18 cellular contexts compared by ENCODE assay signal in the genomic region with DNA sequence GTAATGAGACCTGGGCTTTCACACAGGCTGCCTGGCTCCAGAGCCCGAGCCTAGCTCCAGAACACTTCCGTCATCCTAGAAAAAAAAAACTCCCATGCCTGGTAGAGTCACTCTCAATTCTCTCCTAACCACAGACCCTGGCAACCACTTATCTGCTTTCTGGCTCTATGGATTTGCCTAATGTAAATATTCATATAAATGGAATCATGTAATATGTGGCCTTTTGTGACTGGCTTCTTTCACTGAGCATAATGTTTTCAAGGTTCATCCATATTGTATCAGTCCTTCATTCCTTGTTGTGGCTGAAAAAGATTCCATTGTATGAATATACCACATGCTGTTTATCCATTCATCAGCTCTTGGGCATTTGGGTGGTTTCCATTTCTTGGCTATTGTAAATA.
DNase-seq lines count a peak whose midpoint lies in the region; ATAC-seq and TF ChIP-seq lines count a peak whose summit lies in the region.
"Had no signal": no experiment of that assay in that cellular context is flagged by ENCODE, and none has a peak within 500 bp of the region (broad histone marks: within the 10 kb centered on the region; RNA-seq: fewer than 3 reads in every experiment).

No MANE protein-coding gene starts in this region.

- no peaks in the 10 kb centered on the region for H3K79me2 ChIP-seq in ACC112 (ENCODE audit: control insufficient read depth, insufficient read depth, low read length, unreplicated experiment)

- intact Hi-C loops in ascending aorta (cut with DNase I) (no loop called here), lower leg skin (cut with DNase I; ENCODE audit: low total_unique reads) (no loop called here)

- H3K4me3 ChIP-seq in ACC112 (ENCODE audit: low read depth, low read length) (no peak overlapping the region), fibroblast of pulmonary artery (replicated peaks; ENCODE audit: low read depth, low read length) (no peak overlapping the region), ascending aorta (no peak overlapping the region), lower leg skin (ENCODE audit: low read depth, poor library complexity, severe bottlenecking) (no peak overlapping the region)
- H3K4me3 ChIP-seq: gastroesophageal sphincter, stomach, vagina had no signal

- no peaks in the 10 kb centered on the region for H3K9me3 ChIP-seq in ascending aorta
- H3K9me3 ChIP-seq: gastroesophageal sphincter, stomach, vagina had no signal

- H3K27ac ChIP-seq in ACC112 (ENCODE audit: low read depth, low read length), result peak overlapping the region; percentile 34
- H3K27ac ChIP-seq in ascending aorta, result no peak overlapping the region
- H3K27ac ChIP-seq: gastroesophageal sphincter, stomach, vagina had no signal

- H3K36me3 ChIP-seq in ACC112 (ENCODE audit: insufficient read depth, low read length) (no peaks in the 10 kb centered on the region), ascending aorta (no peaks in the 10 kb centered on the region)
- H3K36me3 ChIP-seq: gastroesophageal sphincter, stomach, vagina had no signal

- ATAC-seq in GM19324 (IDR thresholded peaks at IDR 0.05; ENCODE audit: low FRiP score, unreplicated experiment) (no peak), HG02610 (IDR thresholded peaks at IDR 0.05; ENCODE audit: unreplicated experiment) (no peak)
- ATAC-seq: activated CD8-positive, alpha-beta memory T cell treated with anti-CD3 and anti-CD28 coated beads, Interleukin-2, amount 10 ng/mL, durations not matched to agents 7 days and 5 days; gastroesophageal sphincter; T-cell had no signal

- H3K4me1 ChIP-seq in ACC112 (ENCODE audit: control insufficient read depth, insufficient read depth, low read length, unreplicated experiment), result peaks cover 45% of the 10 kb centered on the region
- H3K4me1 ChIP-seq in ascending aorta, result no peaks in the 10 kb centered on the region
- H3K4me1 ChIP-seq: gastroesophageal sphincter, vagina had no signal

- 75 to 83% methylated on average over 2 of the region's 2 CpGs for WGBS in lower leg skin, 2 donors

- H3K27me3 ChIP-seq in ACC112 (ENCODE audit: insufficient read depth, low read length), result no peaks in the 10 kb centered on the region
- no peaks in the 10 kb centered on the region for H3K27me3 ChIP-seq in ascending aorta
- H3K27me3 ChIP-seq: gastroesophageal sphincter, stomach, vagina had no signal

- DNase-seq in LHCN-M2 (ENCODE audit: low read depth) (peak; percentile 52), SW480 (ENCODE audit: low spot score) (peak; percentile 34), fibroblast of pulmonary artery (ENCODE audit: low read depth) (peak; percentile 58), ascending aorta (ENCODE audit: low spot score in 2 of 2) (no peak), lower leg skin (ENCODE audit: low spot score in 2 of 2) (no peak)
- DNase-seq: activated CD8-positive, alpha-beta memory T cell treated with anti-CD3 and anti-CD28 coated beads, Interleukin-2, amount 10 ng/mL, durations not matched to agents 7 days and 5 days; activated gamma-delta T cell; effector memory CD4-positive, alpha-beta T cell; KG1; NCI-H1436 treated with DMSO at 0.1 percent for 48 hours; NCI-H524; stomach; T-cell had no signal

- no peak overlapping the region for H2AFZ ChIP-seq in ACC112 (ENCODE audit: low read length, unreplicated experiment)

- TF ChIP-seq CTCF in fibroblast of pulmonary artery (IDR thresholded peaks at IDR 0.05; ENCODE audit: low read length, missing control alignments), result no peak
- TF ChIP-seq CTCF in ascending aorta (IDR thresholded peaks at IDR 0.05), result no peak
- no peak for TF ChIP-seq CTCF in lower leg skin (IDR thresholded peaks at IDR 0.05)

- TF ChIP-seq POLR2A in lower leg skin (IDR thresholded peaks at IDR 0.05), result no peak

Comparison
In these comparisons a context has a peak if more than half of its experiments do, and no peak if none do; other contexts are left out.
1. DNase-seq: peak in LHCN-M2 (single experiment), SW480 (single experiment) and fibroblast of pulmonary artery (single experiment); none in ascending aorta (0 of 2) and lower leg skin (0 of 2).